1 cellular context compared by ENCODE assay signal in the genomic region with DNA sequence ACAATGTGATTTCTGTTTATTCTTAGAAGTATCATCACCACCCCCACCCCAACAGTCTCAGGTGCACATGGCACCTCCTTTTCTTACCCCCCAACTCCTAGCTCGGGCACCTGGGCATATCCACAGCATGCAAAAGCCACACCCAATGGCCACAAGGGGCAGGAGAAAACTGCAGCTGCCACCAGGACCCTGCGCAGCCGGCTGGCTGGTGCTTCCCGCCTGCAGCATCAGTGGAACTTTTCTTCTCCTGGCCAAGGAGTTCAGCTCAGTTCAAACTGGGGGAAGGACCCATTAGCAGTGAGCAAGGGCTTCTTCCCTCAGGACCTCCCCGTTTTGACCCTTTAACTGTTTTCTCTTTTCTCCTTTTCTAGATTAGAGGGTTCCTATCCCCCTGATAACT.
TF ChIP-seq lines count a peak whose summit lies in the region.

No MANE protein-coding gene starts in this region.

TF ChIP-seq in GM23338, 12 proteins besides CTCF, POLR2A, EP300 and RAD21 (continued from another document):
- TF ChIP-seq ZNF462 (CRISPR knock-in tag; IDR thresholded peaks at IDR 0.05) (no peak), ZNF331 (CRISPR knock-in tag; IDR thresholded peaks at IDR 0.05; ENCODE audit: low read depth) (no peak)
